12 cellular contexts compared by ENCODE assay signal in genomic region chr1:47875831-47876586, GRCh38.
DNase-seq lines count a peak whose midpoint lies in the region; ATAC-seq and TF ChIP-seq lines count a peak whose summit lies in the region.
"Had no signal": no experiment of that assay in that cellular context is flagged by ENCODE, and none has a peak within 500 bp of the region (broad histone marks: within the 10 kb centered on the region; RNA-seq: fewer than 3 reads in every experiment).

No MANE protein-coding gene starts in this region.

- no peaks in the 10 kb centered on the region for H3K9me3 ChIP-seq in hepatocyte (ENCODE audit: low read depth)
- H3K9me3 ChIP-seq in smooth muscle cell (replicated peaks; ENCODE audit: low read depth): no peaks in the 10 kb centered on the region

- H2AFZ ChIP-seq in hepatocyte (no peak overlapping the region), smooth muscle cell (ENCODE audit: low read depth) (no peak overlapping the region)

- no peak for TF ChIP-seq CTCF in hepatocyte (IDR thresholded peaks at IDR 0.05; ENCODE audit: poor library complexity)
- TF ChIP-seq CTCF in smooth muscle cell (IDR thresholded peaks at IDR 0.05; ENCODE audit: borderline replicate concordance, insufficient read depth, poor library complexity, severe bottlenecking): no peak

- H3K9ac ChIP-seq in smooth muscle cell (ENCODE audit: low read depth): no peak overlapping the region

- intact Hi-C loops in head of caudate nucleus (cut with DNase I): no loop called here

- peak overlapping the region; percentile 24 for H3K4me2 ChIP-seq in hepatocyte
- H3K4me2 ChIP-seq in smooth muscle cell: peak overlapping the region; percentile 38

- ATAC-seq in GM21515 (IDR thresholded peaks at IDR 0.05; ENCODE audit: unreplicated experiment): no peak

- H3K36me3 ChIP-seq in hepatocyte (replicated peaks; ENCODE audit: insufficient read depth, low read depth): no peaks in the 10 kb centered on the region
- no peaks in the 10 kb centered on the region for H3K36me3 ChIP-seq in smooth muscle cell (ENCODE audit: low read depth)

- no peak overlapping the region for H3K4me3 ChIP-seq in hepatocyte
- no peak overlapping the region for H3K4me3 ChIP-seq in smooth muscle cell
- H3K4me3 ChIP-seq: dorsolateral prefrontal cortex had no signal

- H3K27me3 ChIP-seq in hepatocyte: no peaks in the 10 kb centered on the region
- no peaks in the 10 kb centered on the region for H3K27me3 ChIP-seq in smooth muscle cell (ENCODE audit: low read depth)

- H4K20me1 ChIP-seq in hepatocyte (ENCODE audit: insufficient read depth, poor library complexity, severe bottlenecking) (no peaks in the 10 kb centered on the region), smooth muscle cell (ENCODE audit: low read depth) (peaks cover 93% of the 10 kb centered on the region)

- peaks cover 6% of the 10 kb centered on the region for H3F3A ChIP-seq in smooth muscle cell (ENCODE audit: low read depth)

- peaks cover 37% of the 10 kb centered on the region for H3K4me1 ChIP-seq in hepatocyte (ENCODE audit: insufficient read depth)
- peaks cover 4% of the 10 kb centered on the region for H3K4me1 ChIP-seq in smooth muscle cell (ENCODE audit: low read depth)

- H3K27ac ChIP-seq in hepatocyte (peak overlapping the region; percentile 64), smooth muscle cell (ENCODE audit: low read depth) (peak overlapping the region; percentile 4)
- H3K27ac ChIP-seq: 22Rv1, dorsolateral prefrontal cortex, VCaP had no signal

- DNase-seq in NCI-H1417 (lab: John Stamatoyannopoulos, UW): peak; percentile 42 to 86 (median 51)
- no peak for DNase-seq in NCI-H1417 treated with DMSO at 0.1 percent for 48 hours (lab: John Stamatoyannopoulos, UW)
- DNase-seq in NCI-H774 (lab: John Stamatoyannopoulos, UW): peak; percentile 59
- peak; percentile 65 for DNase-seq in hepatocyte (ENCODE audit: low spot score)
- DNase-seq in smooth muscle cell (lab: John Stamatoyannopoulos, UW; ENCODE audit: unreplicated experiment): no peak
- no peak for DNase-seq in head of caudate nucleus
- DNase-seq in cerebellar nuclear complex (lab: John Stamatoyannopoulos, UW): no peak
- DNase-seq: dorsolateral prefrontal cortex, occipital lobe had no signal

- no peaks in the 10 kb centered on the region for H3K9me2 ChIP-seq in hepatocyte (replicated peaks; ENCODE audit: insufficient read depth)

- 59% methylated on average over 5 of the region's 5 CpGs for WGBS in hepatocyte (ENCODE audit: low lambda C conversion rate, missing lambda C conversion rate)
- 73% methylated on average over 5 of the region's 5 CpGs for WGBS in smooth muscle cell (ENCODE audit: low lambda C conversion rate)

- H3K79me2 ChIP-seq in hepatocyte: no peaks in the 10 kb centered on the region
- H3K79me2 ChIP-seq in smooth muscle cell (ENCODE audit: low read depth): no peaks in the 10 kb centered on the region

Comparison
In these comparisons a context has a peak if more than half of its experiments do, and no peak if none do; other contexts are left out.
1. DNase-seq: peak in NCI-H1417 (3 of 3), NCI-H774 (single experiment) and hepatocyte (single experiment); none in NCI-H1417 treated with DMSO at 0.1 percent for 48 hours (single experiment), smooth muscle cell (single experiment), head of caudate nucleus (0 of 42) and cerebellar nuclear complex (0 of 2).